18 cellular contexts compared by ENCODE assay signal in the genomic region with DNA sequence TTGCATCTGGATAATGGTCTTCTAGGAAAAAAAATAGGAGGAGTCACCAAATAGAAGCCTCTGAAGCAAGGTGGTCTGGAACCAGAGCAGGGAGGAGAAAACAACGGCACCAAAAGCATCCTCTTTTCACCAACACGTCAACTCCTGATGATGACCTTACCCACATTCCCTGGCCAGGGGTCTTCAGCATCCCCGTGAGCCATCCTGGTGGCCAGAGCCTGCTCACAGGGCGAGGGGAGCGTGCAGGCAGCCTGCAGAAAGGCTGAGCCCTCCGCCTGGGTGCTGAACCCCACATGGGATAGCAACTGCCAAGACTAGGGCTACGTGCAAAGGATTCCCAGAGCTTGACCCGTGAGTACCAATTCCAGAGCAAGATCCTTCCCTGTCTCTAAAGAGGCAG.
DNase-seq lines count a peak whose midpoint lies in the region; ATAC-seq and TF ChIP-seq lines count a peak whose summit lies in the region.
"Had no signal": no experiment of that assay in that cellular context is flagged by ENCODE, and none has a peak within 500 bp of the region (broad histone marks: within the 10 kb centered on the region; RNA-seq: fewer than 3 reads in every experiment).

No MANE protein-coding gene starts in this region.

- H3K4me3 ChIP-seq in testis (no peak overlapping the region), foreskin fibroblast (ENCODE audit: low read depth in 1 of 2, low read length in 2 of 2) (no peak overlapping the region)
- H3K4me3 ChIP-seq: BLaER1 treated with 17β-estradiol and CSF1 and Interleukin-3, amounts not matched to agents 10 nM and 100 nM; GM12878; GM23248 had no signal

- no peaks in the 10 kb centered on the region for H3K9me3 ChIP-seq in testis
- H3K9me3 ChIP-seq: Caco-2 had no signal

- no peak overlapping the region for H3K4me3 Mint-ChIP-seq in activated CD4-positive, alpha-beta memory T cell treated with anti-CD3 and anti-CD28 coated beads, Interleukin-2, amount 10 ng/mL, durations not matched to agents 7 days and 5 days
- no peak overlapping the region for H3K4me3 Mint-ChIP-seq in activated CD4-positive, alpha-beta memory T cell treated with anti-CD3 and anti-CD28 coated beads for 36 hours
- H3K4me3 Mint-ChIP-seq in activated T-helper 2 cell treated with anti-CD3 and anti-CD28 coated beads, Interferon-gamma antibody, Interleukin-2, Interleukin-4, amounts not matched to agents 10 μg/mL and 5 μg/mL and 100 μg/mL, durations not matched to agents 14 hours and 24 hours and 36 hours (ENCODE audit: low read depth), result no peak overlapping the region
- no peak overlapping the region for H3K4me3 Mint-ChIP-seq in natural killer cell treated with Interleukin-12 subunit alpha and Interleukin-12 subunit beta and Interleukin-15 and Interleukin-18, amount 100 ng/mL, for 72 hours

- no peak for TF ChIP-seq POLR2A in testis (IDR thresholded peaks at IDR 0.05)

- no peak for ATAC-seq in natural killer cell treated with Interleukin-12 subunit alpha and Interleukin-12 subunit beta and Interleukin-15 and Interleukin-18, amount 100 ng/mL, for 72 hours
- ATAC-seq in GM21515 (IDR thresholded peaks at IDR 0.05; ENCODE audit: unreplicated experiment), result no peak
- ATAC-seq: GM12878, Panc1 had no signal

- intact Hi-C loops in activated CD4-positive, alpha-beta memory T cell treated with anti-CD3 and anti-CD28 coated beads for 36 hours (cut with micrococcal nuclease), result no loop called here
- intact Hi-C loops in activated T-helper 2 cell treated with anti-CD3 and anti-CD28 coated beads, Interferon-gamma antibody, Interleukin-2, Interleukin-4, amounts not matched to agents 10 μg/mL and 5 μg/mL and 100 μg/mL, durations not matched to agents 14 hours and 24 hours and 36 hours (cut with micrococcal nuclease), result no loop called here
- intact Hi-C loops in testis (cut with DNase I; ENCODE audit: low total_unique reads), result no loop called here

- no peaks in the 10 kb centered on the region for H3K4me1 ChIP-seq in testis
- H3K4me1 ChIP-seq: Caco-2 had no signal

- no peaks in the 10 kb centered on the region for H3K27me3 ChIP-seq in testis
- H3K27me3 ChIP-seq: BLaER1 treated with 17β-estradiol and CSF1 and Interleukin-3, amounts not matched to agents 10 nM and 100 nM had no signal

- no peak overlapping the region for H3K27ac Mint-ChIP-seq in activated CD4-positive, alpha-beta memory T cell treated with anti-CD3 and anti-CD28 coated beads, Interleukin-2, amount 10 ng/mL, durations not matched to agents 7 days and 5 days
- no peak overlapping the region for H3K27ac Mint-ChIP-seq in activated CD4-positive, alpha-beta memory T cell treated with anti-CD3 and anti-CD28 coated beads for 36 hours
- H3K27ac Mint-ChIP-seq in activated T-helper 2 cell treated with anti-CD3 and anti-CD28 coated beads, Interferon-gamma antibody, Interleukin-2, Interleukin-4, amounts not matched to agents 10 μg/mL and 5 μg/mL and 100 μg/mL, durations not matched to agents 14 hours and 24 hours and 36 hours, result no peak overlapping the region
- H3K27ac Mint-ChIP-seq in natural killer cell treated with Interleukin-12 subunit alpha and Interleukin-12 subunit beta and Interleukin-15 and Interleukin-18, amount 100 ng/mL, for 72 hours, result no peak overlapping the region

- TF ChIP-seq CTCF in testis (IDR thresholded peaks at IDR 0.05) (no peak), foreskin fibroblast (IDR thresholded peaks at IDR 0.05; ENCODE audit: low read depth, low read length) (no peak)

- peak; percentile 9 for DNase-seq in activated CD4-positive, alpha-beta memory T cell treated with anti-CD3 and anti-CD28 coated beads, Interleukin-2, amount 10 ng/mL, durations not matched to agents 7 days and 5 days
- DNase-seq in activated CD4-positive, alpha-beta memory T cell treated with anti-CD3 and anti-CD28 coated beads for 36 hours, result no peak
- DNase-seq in activated T-helper 2 cell treated with anti-CD3 and anti-CD28 coated beads, Interferon-gamma antibody, Interleukin-2, Interleukin-4, amounts not matched to agents 10 μg/mL and 5 μg/mL and 100 μg/mL, durations not matched to agents 14 hours and 24 hours and 36 hours (ENCODE audit: low spot score), result peak; percentile 1
- peak; percentile 31 for DNase-seq in natural killer cell treated with Interleukin-12 subunit alpha and Interleukin-12 subunit beta and Interleukin-15 and Interleukin-18, amount 100 ng/mL, for 72 hours (ENCODE audit: low spot score)
- peak; percentile 1 for DNase-seq in testis
- no peak for DNase-seq in foreskin fibroblast
- no peak for DNase-seq in C1 segment of cervical spinal cord (lab: John Stamatoyannopoulos, UW)
- DNase-seq: Caco-2, GM23248, NCI-H1436, NCI-H2029 treated with DMSO at 0.1 percent for 48 hours, NCI-H510A treated with DMSO at 0.1 percent for 48 hours, Right ventricle myocardium superior had no signal

- no peaks in the 10 kb centered on the region for H3K36me3 ChIP-seq in testis (ENCODE audit: low read depth, missing control alignments)

- POLR2A ChIA-PET in activated CD4-positive, alpha-beta memory T cell treated with anti-CD3 and anti-CD28 coated beads, Interleukin-2, amount 10 ng/mL, durations not matched to agents 7 days and 5 days (lab: Charles Lee), result no interaction called here
- POLR2A ChIA-PET in activated CD4-positive, alpha-beta memory T cell treated with anti-CD3 and anti-CD28 coated beads for 36 hours (lab: Charles Lee), result no interaction called here

- no peaks in the 10 kb centered on the region for H3K36me3 Mint-ChIP-seq in activated CD4-positive, alpha-beta memory T cell treated with anti-CD3 and anti-CD28 coated beads, Interleukin-2, amount 10 ng/mL, durations not matched to agents 7 days and 5 days (ENCODE audit: low read depth)
- H3K36me3 Mint-ChIP-seq in activated CD4-positive, alpha-beta memory T cell treated with anti-CD3 and anti-CD28 coated beads for 36 hours, result no peaks in the 10 kb centered on the region
- no peaks in the 10 kb centered on the region for H3K36me3 Mint-ChIP-seq in activated T-helper 2 cell treated with anti-CD3 and anti-CD28 coated beads, Interferon-gamma antibody, Interleukin-2, Interleukin-4, amounts not matched to agents 10 μg/mL and 5 μg/mL and 100 μg/mL, durations not matched to agents 14 hours and 24 hours and 36 hours (ENCODE audit: low read depth)
- H3K36me3 Mint-ChIP-seq in natural killer cell treated with Interleukin-12 subunit alpha and Interleukin-12 subunit beta and Interleukin-15 and Interleukin-18, amount 100 ng/mL, for 72 hours, result no peaks in the 10 kb centered on the region

- CTCF ChIA-PET in activated CD4-positive, alpha-beta memory T cell treated with anti-CD3 and anti-CD28 coated beads, Interleukin-2, amount 10 ng/mL, durations not matched to agents 7 days and 5 days (lab: Charles Lee), result no interaction called here
- CTCF ChIA-PET in activated CD4-positive, alpha-beta memory T cell treated with anti-CD3 and anti-CD28 coated beads for 36 hours (lab: Charles Lee), result no interaction called here

- peaks cover 4% of the 10 kb centered on the region for H3K27me3 Mint-ChIP-seq in activated CD4-positive, alpha-beta memory T cell treated with anti-CD3 and anti-CD28 coated beads, Interleukin-2, amount 10 ng/mL, durations not matched to agents 7 days and 5 days
- no peaks in the 10 kb centered on the region for H3K27me3 Mint-ChIP-seq in activated CD4-positive, alpha-beta memory T cell treated with anti-CD3 and anti-CD28 coated beads for 36 hours
- no peaks in the 10 kb centered on the region for H3K27me3 Mint-ChIP-seq in activated T-helper 2 cell treated with anti-CD3 and anti-CD28 coated beads, Interferon-gamma antibody, Interleukin-2, Interleukin-4, amounts not matched to agents 10 μg/mL and 5 μg/mL and 100 μg/mL, durations not matched to agents 14 hours and 24 hours and 36 hours (ENCODE audit: low read depth)
- H3K27me3 Mint-ChIP-seq in natural killer cell treated with Interleukin-12 subunit alpha and Interleukin-12 subunit beta and Interleukin-15 and Interleukin-18, amount 100 ng/mL, for 72 hours, result peaks cover 7 to 17% of the 10 kb centered on the region in 2 donors

- WGBS in testis, 2 donors, result 81 to 88% methylated on average over 8 of the region's 8 CpGs

- no peak overlapping the region for H3K27ac ChIP-seq in testis
- H3K27ac ChIP-seq: BLaER1 treated with 17β-estradiol and CSF1 and Interleukin-3, amounts not matched to agents 10 nM and 100 nM; GM23248; HL-60 had no signal

- H3K9me3 Mint-ChIP-seq in activated CD4-positive, alpha-beta memory T cell treated with anti-CD3 and anti-CD28 coated beads, Interleukin-2, amount 10 ng/mL, durations not matched to agents 7 days and 5 days, result peaks cover 2% of the 10 kb centered on the region
- H3K9me3 Mint-ChIP-seq in activated CD4-positive, alpha-beta memory T cell treated with anti-CD3 and anti-CD28 coated beads for 36 hours, result peaks cover 4% of the 10 kb centered on the region
- H3K9me3 Mint-ChIP-seq in activated T-helper 2 cell treated with anti-CD3 and anti-CD28 coated beads, Interferon-gamma antibody, Interleukin-2, Interleukin-4, amounts not matched to agents 10 μg/mL and 5 μg/mL and 100 μg/mL, durations not matched to agents 14 hours and 24 hours and 36 hours, result peaks cover 3% of the 10 kb centered on the region
- no peaks in the 10 kb centered on the region for H3K9me3 Mint-ChIP-seq in natural killer cell treated with Interleukin-12 subunit alpha and Interleukin-12 subunit beta and Interleukin-15 and Interleukin-18, amount 100 ng/mL, for 72 hours

- no peaks in the 10 kb centered on the region for H3K4me1 Mint-ChIP-seq in activated CD4-positive, alpha-beta memory T cell treated with anti-CD3 and anti-CD28 coated beads, Interleukin-2, amount 10 ng/mL, durations not matched to agents 7 days and 5 days
- H3K4me1 Mint-ChIP-seq in activated CD4-positive, alpha-beta memory T cell treated with anti-CD3 and anti-CD28 coated beads for 36 hours (ENCODE audit: low read depth), result no peaks in the 10 kb centered on the region
- no peaks in the 10 kb centered on the region for H3K4me1 Mint-ChIP-seq in activated T-helper 2 cell treated with anti-CD3 and anti-CD28 coated beads, Interferon-gamma antibody, Interleukin-2, Interleukin-4, amounts not matched to agents 10 μg/mL and 5 μg/mL and 100 μg/mL, durations not matched to agents 14 hours and 24 hours and 36 hours (ENCODE audit: low read depth)
- H3K4me1 Mint-ChIP-seq in natural killer cell treated with Interleukin-12 subunit alpha and Interleukin-12 subunit beta and Interleukin-15 and Interleukin-18, amount 100 ng/mL, for 72 hours (ENCODE audit: low read depth in 2 of 2), result no peaks in the 10 kb centered on the region

Comparison
In these comparisons a context has a peak if more than half of its experiments do, and no peak if none do; other contexts are left out.
1. DNase-seq: peak in activated CD4-positive, alpha-beta memory T cell treated with anti-CD3 and anti-CD28 coated beads, Interleukin-2, amount 10 ng/mL, durations not matched to agents 7 days and 5 days (single experiment), activated T-helper 2 cell treated with anti-CD3 and anti-CD28 coated beads, Interferon-gamma antibody, Interleukin-2, Interleukin-4, amounts not matched to agents 10 μg/mL and 5 μg/mL and 100 μg/mL, durations not matched to agents 14 hours and 24 hours and 36 hours (single experiment), natural killer cell treated with Interleukin-12 subunit alpha and Interleukin-12 subunit beta and Interleukin-15 and Interleukin-18, amount 100 ng/mL, for 72 hours (single experiment) and testis (single experiment); none in activated CD4-positive, alpha-beta memory T cell treated with anti-CD3 and anti-CD28 coated beads for 36 hours (single experiment), foreskin fibroblast (0 of 2) and C1 segment of cervical spinal cord (0 of 14).